Comparison of ENCODE assay signal across 1 cellular context in the genomic region with DNA sequence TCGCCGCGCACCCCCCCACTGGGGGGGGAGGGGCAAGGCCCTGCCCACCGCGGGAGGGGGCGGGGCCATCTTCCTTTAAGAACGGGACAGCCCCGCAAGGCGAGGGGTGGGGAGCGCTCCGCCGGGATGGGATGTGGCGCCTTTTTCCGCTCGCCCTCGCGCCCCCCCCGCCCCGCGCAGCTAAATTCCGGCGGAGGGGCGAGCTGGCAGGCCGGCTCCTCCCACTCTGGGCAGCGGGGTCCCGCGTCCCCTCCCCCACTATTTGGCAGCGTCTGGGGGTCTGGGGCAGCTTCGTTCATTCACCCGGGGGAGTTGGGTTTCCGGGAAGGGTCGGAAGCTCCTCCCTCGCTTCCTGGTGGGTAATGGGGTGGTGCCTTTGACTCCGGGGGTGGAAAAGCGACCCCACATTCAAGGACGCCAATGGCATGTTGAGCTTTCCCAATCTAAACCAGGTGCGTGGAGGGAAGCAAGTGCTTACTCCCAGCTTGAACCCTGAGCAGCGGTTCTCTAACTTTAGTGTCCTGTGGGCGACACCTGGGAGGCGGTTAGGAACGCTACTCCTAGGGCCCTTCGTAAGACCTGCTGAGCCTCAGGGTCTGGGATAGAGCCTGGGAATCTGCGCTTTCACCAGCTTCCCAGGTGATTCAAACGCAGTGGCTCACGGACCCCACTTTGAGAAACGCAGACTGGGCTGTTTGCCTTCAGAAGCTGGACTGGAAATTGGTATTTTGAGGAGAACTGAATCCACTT.
A peak's percentile ranks its signal among the peaks of the same experiment; 100 is the strongest.
TF ChIP-seq lines count a peak whose summit lies in the region.

No MANE protein-coding gene starts in this region.

TF ChIP-seq in HepG2, 621 proteins besides CTCF, POLR2A, EP300 and RAD21 (continued from another document and continues in another):
- TF ChIP-seq, protein P1, sequence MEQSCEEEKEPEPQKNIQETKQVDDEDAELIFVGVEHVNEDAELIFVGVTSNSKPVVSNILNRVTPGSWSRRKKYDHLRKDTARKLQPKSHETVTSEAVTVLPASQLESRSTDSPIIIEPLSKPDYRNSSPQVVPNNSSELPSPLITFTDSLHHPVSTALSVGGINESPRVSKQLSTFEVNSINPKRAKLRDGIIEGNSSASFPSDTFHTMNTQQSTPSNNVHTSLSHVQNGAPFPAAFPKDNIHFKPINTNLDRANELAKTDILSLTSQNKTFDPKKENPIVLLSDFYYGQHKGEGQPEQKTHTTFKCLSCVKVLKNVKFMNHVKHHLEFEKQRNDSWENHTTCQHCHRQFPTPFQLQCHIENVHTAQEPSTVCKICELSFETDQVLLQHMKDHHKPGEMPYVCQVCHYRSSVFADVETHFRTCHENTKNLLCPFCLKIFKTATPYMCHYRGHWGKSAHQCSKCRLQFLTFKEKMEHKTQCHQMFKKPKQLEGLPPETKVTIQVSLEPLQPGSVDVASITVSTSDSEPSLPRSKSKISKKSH (CRISPR knock-in tag; IDR thresholded peaks at IDR 0.05; ENCODE audit: borderline replicate concordance): peak; percentile 22; the same call in 1 of the 2 replicates
- TF ChIP-seq ZNF496 (CRISPR knock-in tag; IDR thresholded peaks at IDR 0.05; ENCODE audit: insufficient replicate concordance) (no peak), ZNF780A (CRISPR knock-in tag; IDR thresholded peaks at IDR 0.05) (peak; percentile 87; the same call in 1 of the 2 replicates), PHF21A (CRISPR knock-in tag; IDR thresholded peaks at IDR 0.05) (peak; percentile 75), ASH2L (IDR thresholded peaks at IDR 0.05; ENCODE audit: insufficient read length, low read depth, low read length) (peak; percentile 81), ZNF747 (CRISPR knock-in tag; IDR thresholded peaks at IDR 0.05; ENCODE audit: borderline replicate concordance) (no peak), NFE2 (CRISPR knock-in tag; IDR thresholded peaks at IDR 0.05) (no peak), ZNF709 (CRISPR knock-in tag; IDR thresholded peaks at IDR 0.05) (peak; percentile 63; the same call in 1 of the 2 replicates), THYN1 (CRISPR knock-in tag; IDR thresholded peaks at IDR 0.05; ENCODE audit: borderline replicate concordance, low read depth) (no peak), RBM22 (optimal IDR thresholded peaks at IDR 0.05; ENCODE audit: low read length) (peak; percentile 89), HNRNPUL1 (IDR thresholded peaks at IDR 0.05; ENCODE audit: low read depth, low read length) (no peak), SUZ12 (IDR thresholded peaks at IDR 0.05; ENCODE audit: low read depth, low read length) (no peak), ARID2 (CRISPR knock-in tag; IDR thresholded peaks at IDR 0.05; ENCODE audit: borderline replicate concordance) (peak; percentile 13; the same call in 1 of the 2 replicates), U2AF2 (IDR thresholded peaks at IDR 0.05; ENCODE audit: low read depth, low read length) (no peak), ZNF552 (CRISPR knock-in tag; IDR thresholded peaks at IDR 0.05; ENCODE audit: borderline replicate concordance) (peak; percentile 83; the same call in 1 of the 2 replicates), ZBTB21 (CRISPR knock-in tag; IDR thresholded peaks at IDR 0.05) (no peak), MLLT10 (CRISPR knock-in tag; IDR thresholded peaks at IDR 0.05) (no peak), HOXA9 (CRISPR knock-in tag; IDR thresholded peaks at IDR 0.05; ENCODE audit: borderline replicate concordance) (peak; percentile 77; the same call in 1 of the 2 replicates), ZNF350 (CRISPR knock-in tag; IDR thresholded peaks at IDR 0.05; ENCODE audit: borderline replicate concordance, low read depth) (peak; percentile 74), ZNF567 (CRISPR knock-in tag; IDR thresholded peaks at IDR 0.05; ENCODE audit: borderline replicate concordance) (peak; percentile 60; the same call in 1 of the 2 replicates), KLF15 (CRISPR knock-in tag; IDR thresholded peaks at IDR 0.05; ENCODE audit: borderline replicate concordance) (peak; percentile 78; the same call in 1 of the 2 replicates), ZNF737 (CRISPR knock-in tag; IDR thresholded peaks at IDR 0.05; ENCODE audit: borderline replicate concordance) (peak; percentile 82; the same call in 1 of the 2 replicates), RFXANK (CRISPR knock-in tag; IDR thresholded peaks at IDR 0.05) (peak; percentile 90; the same call in 1 of the 2 replicates), ZNF441 (CRISPR knock-in tag; IDR thresholded peaks at IDR 0.05; ENCODE audit: borderline replicate concordance) (peak; percentile 54), GATAD2A (CRISPR knock-in tag; IDR thresholded peaks at IDR 0.05) (no peak), DPF2 (CRISPR knock-in tag; IDR thresholded peaks at IDR 0.05; ENCODE audit: borderline replicate concordance, low read depth) (no peak)
- TF ChIP-seq, protein P2, sequence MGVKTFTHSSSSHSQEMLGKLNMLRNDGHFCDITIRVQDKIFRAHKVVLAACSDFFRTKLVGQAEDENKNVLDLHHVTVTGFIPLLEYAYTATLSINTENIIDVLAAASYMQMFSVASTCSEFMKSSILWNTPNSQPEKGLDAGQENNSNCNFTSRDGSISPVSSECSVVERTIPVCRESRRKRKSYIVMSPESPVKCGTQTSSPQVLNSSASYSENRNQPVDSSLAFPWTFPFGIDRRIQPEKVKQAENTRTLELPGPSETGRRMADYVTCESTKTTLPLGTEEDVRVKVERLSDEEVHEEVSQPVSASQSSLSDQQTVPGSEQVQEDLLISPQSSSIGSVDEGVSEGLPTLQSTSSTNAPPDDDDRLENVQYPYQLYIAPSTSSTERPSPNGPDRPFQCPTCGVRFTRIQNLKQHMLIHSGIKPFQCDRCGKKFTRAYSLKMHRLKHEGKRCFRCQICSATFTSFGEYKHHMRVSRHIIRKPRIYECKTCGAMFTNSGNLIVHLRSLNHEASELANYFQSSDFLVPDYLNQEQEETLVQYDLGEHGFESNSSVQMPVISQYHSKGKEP (CRISPR knock-in tag; IDR thresholded peaks at IDR 0.05): no peak
- TF ChIP-seq, protein P3, sequence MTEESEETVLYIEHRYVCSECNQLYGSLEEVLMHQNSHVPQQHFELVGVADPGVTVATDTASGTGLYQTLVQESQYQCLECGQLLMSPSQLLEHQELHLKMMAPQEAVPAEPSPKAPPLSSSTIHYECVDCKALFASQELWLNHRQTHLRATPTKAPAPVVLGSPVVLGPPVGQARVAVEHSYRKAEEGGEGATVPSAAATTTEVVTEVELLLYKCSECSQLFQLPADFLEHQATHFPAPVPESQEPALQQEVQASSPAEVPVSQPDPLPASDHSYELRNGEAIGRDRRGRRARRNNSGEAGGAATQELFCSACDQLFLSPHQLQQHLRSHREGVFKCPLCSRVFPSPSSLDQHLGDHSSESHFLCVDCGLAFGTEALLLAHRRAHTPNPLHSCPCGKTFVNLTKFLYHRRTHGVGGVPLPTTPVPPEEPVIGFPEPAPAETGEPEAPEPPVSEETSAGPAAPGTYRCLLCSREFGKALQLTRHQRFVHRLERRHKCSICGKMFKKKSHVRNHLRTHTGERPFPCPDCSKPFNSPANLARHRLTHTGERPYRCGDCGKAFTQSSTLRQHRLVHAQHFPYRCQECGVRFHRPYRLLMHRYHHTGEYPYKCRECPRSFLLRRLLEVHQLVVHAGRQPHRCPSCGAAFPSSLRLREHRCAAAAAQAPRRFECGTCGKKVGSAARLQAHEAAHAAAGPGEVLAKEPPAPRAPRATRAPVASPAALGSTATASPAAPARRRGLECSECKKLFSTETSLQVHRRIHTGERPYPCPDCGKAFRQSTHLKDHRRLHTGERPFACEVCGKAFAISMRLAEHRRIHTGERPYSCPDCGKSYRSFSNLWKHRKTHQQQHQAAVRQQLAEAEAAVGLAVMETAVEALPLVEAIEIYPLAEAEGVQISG (CRISPR knock-in tag; IDR thresholded peaks at IDR 0.05): peak; percentile 73; the same call in 1 of the 2 replicates
- TF ChIP-seq, protein P4, sequence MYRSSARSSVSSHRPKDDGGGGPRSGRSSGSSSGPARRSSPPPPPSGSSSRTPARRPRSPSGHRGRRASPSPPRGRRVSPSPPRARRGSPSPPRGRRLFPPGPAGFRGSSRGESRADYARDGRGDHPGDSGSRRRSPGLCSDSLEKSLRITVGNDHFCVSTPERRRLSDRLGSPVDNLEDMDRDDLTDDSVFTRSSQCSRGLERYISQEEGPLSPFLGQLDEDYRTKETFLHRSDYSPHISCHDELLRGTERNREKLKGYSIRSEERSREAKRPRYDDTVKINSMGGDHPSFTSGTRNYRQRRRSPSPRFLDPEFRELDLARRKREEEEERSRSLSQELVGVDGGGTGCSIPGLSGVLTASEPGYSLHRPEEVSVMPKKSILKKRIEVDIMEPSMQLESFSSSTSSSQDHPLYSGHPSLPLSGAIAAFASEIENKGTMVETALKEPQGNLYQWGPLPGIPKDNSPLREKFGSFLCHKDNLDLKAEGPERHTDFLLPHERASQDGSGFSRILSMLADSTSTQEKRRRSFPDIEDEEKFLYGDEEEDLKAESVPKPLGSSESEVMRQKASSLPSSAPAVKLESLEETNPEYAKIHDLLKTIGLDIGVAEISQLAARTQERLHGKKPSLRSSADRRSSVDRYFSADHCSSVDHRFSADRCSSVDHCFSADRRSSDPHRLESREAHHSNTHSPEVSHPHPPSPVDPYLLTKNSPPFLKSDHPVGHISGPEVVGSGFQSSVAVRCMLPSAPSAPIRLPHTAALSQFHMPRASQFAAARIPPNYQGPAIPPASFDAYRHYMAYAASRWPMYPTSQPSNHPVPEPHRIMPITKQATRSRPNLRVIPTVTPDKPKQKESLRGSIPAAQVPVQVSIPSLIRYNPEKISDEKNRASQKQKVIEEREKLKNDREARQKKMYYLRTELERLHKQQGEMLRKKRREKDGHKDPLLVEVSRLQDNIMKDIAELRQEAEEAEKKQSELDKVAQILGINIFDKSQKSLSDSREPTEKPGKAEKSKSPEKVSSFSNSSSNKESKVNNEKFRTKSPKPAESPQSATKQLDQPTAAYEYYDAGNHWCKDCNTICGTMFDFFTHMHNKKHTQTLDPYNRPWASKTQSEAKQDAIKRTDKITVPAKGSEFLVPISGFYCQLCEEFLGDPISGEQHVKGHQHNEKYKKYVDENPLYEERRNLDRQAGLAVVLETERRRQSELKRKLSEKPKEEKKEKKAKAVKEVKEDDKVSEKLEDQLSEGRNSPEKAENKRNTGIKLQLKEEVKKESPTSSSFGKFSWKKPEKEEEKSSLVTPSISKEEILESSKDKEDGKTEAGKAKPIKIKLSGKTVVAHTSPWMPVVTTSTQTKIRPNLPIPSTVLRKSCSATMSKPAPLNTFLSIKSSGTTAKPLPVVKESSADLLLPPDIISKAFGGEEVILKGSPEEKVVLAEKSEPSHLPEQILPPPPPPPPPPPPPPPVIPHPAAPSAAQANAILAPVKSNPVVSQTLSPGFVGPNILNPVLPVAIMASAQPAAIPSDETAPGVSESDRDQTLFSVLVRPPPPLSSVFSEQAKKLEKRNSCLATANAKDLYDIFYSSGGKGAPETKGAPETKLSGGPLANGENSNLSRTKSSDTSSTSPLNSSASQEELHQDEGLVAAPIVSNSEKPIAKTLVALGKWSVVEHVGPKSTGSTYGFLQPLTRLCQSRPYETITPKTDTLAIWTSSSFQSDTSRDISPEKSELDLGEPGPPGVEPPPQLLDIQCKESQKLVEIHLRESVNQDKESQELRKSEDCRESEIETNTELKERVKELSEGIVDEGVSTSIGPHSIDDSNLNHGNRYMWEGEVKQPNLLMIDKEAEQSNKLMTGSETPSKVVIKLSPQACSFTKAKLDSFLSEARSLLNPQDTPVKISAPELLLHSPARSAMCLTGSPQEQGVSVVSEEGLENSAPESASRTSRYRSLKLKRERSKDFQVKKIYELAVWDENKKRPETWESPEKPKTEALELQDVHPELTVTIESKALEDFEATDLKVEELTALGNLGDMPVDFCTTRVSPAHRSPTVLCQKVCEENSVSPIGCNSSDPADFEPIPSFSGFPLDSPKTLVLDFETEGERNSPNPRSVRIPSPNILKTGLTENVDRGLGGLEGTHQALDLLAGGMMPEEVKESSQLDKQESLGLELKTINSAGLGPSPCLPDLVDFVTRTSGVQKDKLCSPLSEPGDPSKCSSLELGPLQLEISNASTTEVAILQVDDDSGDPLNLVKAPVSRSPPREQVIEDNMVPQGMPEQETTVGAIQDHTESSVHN (CRISPR knock-in tag; IDR thresholded peaks at IDR 0.05): peak; percentile 79; the same call in 1 of the 2 replicates
- TF ChIP-seq, protein P5, sequence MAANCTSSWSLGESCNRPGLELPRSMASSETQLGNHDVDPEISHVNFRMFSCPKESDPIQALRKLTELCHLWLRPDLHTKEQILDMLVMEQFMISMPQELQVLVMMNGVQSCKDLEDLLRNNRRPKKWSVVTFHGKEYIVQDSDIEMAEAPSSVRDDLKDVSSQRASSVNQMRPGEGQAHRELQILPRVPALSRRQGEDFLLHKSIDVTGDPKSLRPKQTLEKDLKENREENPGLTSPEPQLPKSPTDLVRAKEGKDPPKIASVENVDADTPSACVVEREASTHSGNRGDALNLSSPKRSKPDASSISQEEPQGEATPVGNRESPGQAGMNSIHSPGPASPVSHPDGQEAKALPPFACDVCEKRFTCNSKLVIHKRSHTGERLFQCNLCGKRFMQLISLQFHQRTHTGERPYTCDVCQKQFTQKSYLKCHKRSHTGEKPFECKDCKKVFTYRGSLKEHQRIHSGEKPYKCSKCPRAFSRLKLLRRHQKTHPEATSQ (CRISPR knock-in tag; IDR thresholded peaks at IDR 0.05; ENCODE audit: borderline replicate concordance): no peak
- TF ChIP-seq, protein P6, sequence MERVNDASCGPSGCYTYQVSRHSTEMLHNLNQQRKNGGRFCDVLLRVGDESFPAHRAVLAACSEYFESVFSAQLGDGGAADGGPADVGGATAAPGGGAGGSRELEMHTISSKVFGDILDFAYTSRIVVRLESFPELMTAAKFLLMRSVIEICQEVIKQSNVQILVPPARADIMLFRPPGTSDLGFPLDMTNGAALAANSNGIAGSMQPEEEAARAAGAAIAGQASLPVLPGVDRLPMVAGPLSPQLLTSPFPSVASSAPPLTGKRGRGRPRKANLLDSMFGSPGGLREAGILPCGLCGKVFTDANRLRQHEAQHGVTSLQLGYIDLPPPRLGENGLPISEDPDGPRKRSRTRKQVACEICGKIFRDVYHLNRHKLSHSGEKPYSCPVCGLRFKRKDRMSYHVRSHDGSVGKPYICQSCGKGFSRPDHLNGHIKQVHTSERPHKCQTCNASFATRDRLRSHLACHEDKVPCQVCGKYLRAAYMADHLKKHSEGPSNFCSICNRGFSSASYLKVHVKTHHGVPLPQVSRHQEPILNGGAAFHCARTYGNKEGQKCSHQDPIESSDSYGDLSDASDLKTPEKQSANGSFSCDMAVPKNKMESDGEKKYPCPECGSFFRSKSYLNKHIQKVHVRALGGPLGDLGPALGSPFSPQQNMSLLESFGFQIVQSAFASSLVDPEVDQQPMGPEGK (CRISPR knock-in tag; IDR thresholded peaks at IDR 0.05): peak; percentile 99
- TF ChIP-seq, protein P7, sequence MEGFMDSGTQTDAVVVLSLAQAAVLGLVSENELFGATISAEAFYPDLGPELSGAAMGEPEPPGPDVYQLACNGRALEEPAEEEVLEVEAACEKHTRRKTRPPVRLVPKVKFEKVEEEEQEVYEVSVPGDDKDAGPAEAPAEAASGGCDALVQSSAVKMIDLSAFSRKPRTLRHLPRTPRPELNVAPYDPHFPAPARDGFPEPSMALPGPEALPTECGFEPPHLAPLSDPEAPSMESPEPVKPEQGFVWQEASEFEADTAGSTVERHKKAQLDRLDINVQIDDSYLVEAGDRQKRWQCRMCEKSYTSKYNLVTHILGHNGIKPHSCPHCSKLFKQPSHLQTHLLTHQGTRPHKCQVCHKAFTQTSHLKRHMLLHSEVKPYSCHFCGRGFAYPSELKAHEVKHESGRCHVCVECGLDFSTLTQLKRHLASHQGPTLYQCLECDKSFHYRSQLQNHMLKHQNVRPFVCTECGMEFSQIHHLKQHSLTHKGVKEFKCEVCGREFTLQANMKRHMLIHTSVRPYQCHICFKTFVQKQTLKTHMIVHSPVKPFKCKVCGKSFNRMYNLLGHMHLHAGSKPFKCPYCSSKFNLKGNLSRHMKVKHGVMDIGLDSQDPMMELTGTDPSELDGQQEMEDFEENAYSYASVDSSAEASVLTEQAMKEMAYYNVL (CRISPR knock-in tag; IDR thresholded peaks at IDR 0.05; ENCODE audit: borderline replicate concordance): 0 out of 2 replicates have a peak, but pooled peaks have one; percentile 10
